10 cellular contexts compared by ENCODE assay signal in the genomic region with DNA sequence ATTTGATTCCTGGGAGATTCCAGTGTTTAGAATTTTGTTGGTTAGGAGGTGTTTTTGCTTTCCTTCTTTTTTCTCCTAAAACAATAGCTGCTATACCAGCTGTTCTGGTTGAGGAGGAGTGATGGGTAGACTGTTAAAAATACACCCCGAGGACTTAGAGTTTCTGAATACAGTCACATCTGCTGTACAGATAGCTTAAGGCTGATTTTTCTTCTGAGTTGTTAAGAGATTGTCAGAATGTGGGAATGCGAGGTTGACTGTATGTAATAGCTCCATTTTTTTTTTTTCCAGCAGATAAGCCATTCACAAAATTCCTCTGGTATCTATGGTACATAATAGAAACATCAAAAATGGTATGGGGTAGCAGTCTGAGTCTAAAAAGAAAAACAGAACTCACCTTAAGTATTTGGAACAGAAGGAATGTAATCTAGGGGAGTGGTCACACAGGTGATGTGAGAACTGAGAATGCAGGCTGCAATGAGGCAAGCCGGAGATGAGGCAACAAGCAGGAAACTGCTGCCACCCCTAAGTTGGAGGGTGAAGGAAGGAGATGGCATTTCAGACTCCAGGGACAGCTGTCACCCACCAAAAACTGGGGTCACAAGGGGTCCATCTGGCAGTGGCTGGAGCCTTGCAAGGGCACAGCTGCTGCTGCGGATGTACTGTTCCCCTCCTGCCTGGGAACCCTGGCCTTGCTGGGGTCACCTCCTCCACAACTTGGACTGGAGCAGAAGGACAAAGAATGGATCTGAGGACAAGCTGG. TPM values are rescaled to one million over a fixed set of nuclear protein-coding genes. Genes with fewer than 3 reads are reported as not detected.
DNase-seq lines count a peak whose midpoint lies in the region; ATAC-seq, FAIRE-seq and TF ChIP-seq lines count a peak whose summit lies in the region.
"Had no signal": no experiment of that assay in that cellular context is flagged by ENCODE, and none has a peak within 500 bp of the region (broad histone marks: within the 10 kb centered on the region; RNA-seq: fewer than 3 reads in every experiment).

No MANE protein-coding gene starts in this region.

- no peaks in the 10 kb centered on the region for H3K27me3 ChIP-seq in PC-9 (ENCODE audit: insufficient read depth, low read depth)
- no peaks in the 10 kb centered on the region for H3K27me3 ChIP-seq in hepatocyte

- no peak overlapping the region for H3K9ac ChIP-seq in kidney (ENCODE audit: low read length in 2 of 2)

- H3K4me1 ChIP-seq in PC-9 (replicated peaks; ENCODE audit: insufficient read depth), result peaks cover 53% of the 10 kb centered on the region
- peaks cover 15% of the 10 kb centered on the region for H3K4me1 ChIP-seq in hepatocyte (ENCODE audit: insufficient read depth)
- H3K4me1 ChIP-seq in kidney (ENCODE audit: control insufficient read depth in 1 of 2, insufficient read depth in 1 of 2, low read depth in 1 of 2, low read length in 2 of 2), result peaks cover 4 to 10% of the 10 kb centered on the region in 2 donors

- H3K27ac ChIP-seq in PC-9 (peak overlapping the region; percentile 80), hepatocyte (peak overlapping the region; percentile 30), kidney (ENCODE audit: low read depth in 2 of 2, low read length in 2 of 2) (no peak overlapping the region)

- DNase-seq in activated CD8-positive, alpha-beta memory T cell treated with anti-CD3 and anti-CD28 coated beads, Interleukin-2, amount 50 U/mL, for 48 hours, result peak; percentile 52
- no peak for DNase-seq in activated CD8-positive, alpha-beta memory T cell treated with anti-CD3 and anti-CD28 coated beads, Interleukin-2, amount 50 U/mL, for 4 hours
- DNase-seq in PC-9 (peak; percentile 49 to 87), hepatocyte (ENCODE audit: low spot score) (no peak), HK-2 (ENCODE audit: unreplicated experiment) (no peak), kidney (no peak), epidermal melanocyte (ENCODE audit: insufficient read length, low spot score) (no peak)
- DNase-seq: hippocampal formation, NCI-H69 had no signal

- no peaks in the 10 kb centered on the region; the same call in 1 of the 2 replicates for H4K20me1 ChIP-seq in PC-9 (ENCODE audit: insufficient read depth)
- H4K20me1 ChIP-seq in hepatocyte (ENCODE audit: insufficient read depth, poor library complexity, severe bottlenecking), result peaks cover 6% of the 10 kb centered on the region

- no peaks in the 10 kb centered on the region for H3K9me2 ChIP-seq in PC-9 (ENCODE audit: insufficient read depth)
- no peaks in the 10 kb centered on the region for H3K9me2 ChIP-seq in hepatocyte (replicated peaks; ENCODE audit: insufficient read depth)

- CTCF ChIA-PET in PC-9 (lab: Charles Lee), result interaction anchor here (0.6 to 1.1 kb wide), 3 partner anchors 9 to 87 kb away, joined by 3 to 6 read pairs (median 5); no protein-coding TSS in a partner anchor

- ATAC-seq in stimulated activated memory B cell treated with anti-CD40 and anti-IgM and Interleukin-4, amounts not matched to agents 10 μg/mL and 1 μg/mL and 100 μg/mL, for 72 hours, result no peak

- H3K4me1 Mint-ChIP-seq in stimulated activated memory B cell treated with anti-CD40 and anti-IgM and Interleukin-4, amounts not matched to agents 10 μg/mL and 1 μg/mL and 100 μg/mL, for 72 hours, result peaks cover 81% of the 10 kb centered on the region

- peak overlapping the region; percentile 65; the same call in 1 of the 2 replicates for H3K4me3 ChIP-seq in PC-9
- H3K4me3 ChIP-seq in hepatocyte, result no peak overlapping the region
- no peak overlapping the region for H3K4me3 ChIP-seq in kidney (ENCODE audit: low read length in 2 of 2)

- no peaks in the 10 kb centered on the region for H3K9me3 Mint-ChIP-seq in stimulated activated memory B cell treated with anti-CD40 and anti-IgM and Interleukin-4, amounts not matched to agents 10 μg/mL and 1 μg/mL and 100 μg/mL, for 72 hours

- H3K36me3 ChIP-seq in PC-9 (ENCODE audit: low read depth) (peaks cover 18% of the 10 kb centered on the region), hepatocyte (replicated peaks; ENCODE audit: insufficient read depth, low read depth) (no peaks in the 10 kb centered on the region), kidney (ENCODE audit: control insufficient read depth in 1 of 2, insufficient read depth in 2 of 2, low read length in 2 of 2) (no peaks in the 10 kb centered on the region)

- BruUV-seq in PC-9 (replicated peaks; lab: Mats Ljungman, UMichigan), result no TSS peak

- TF ChIP-seq CTCF in PC-9 (conservative IDR thresholded peaks at IDR 0.05), result no peak
- no peak for TF ChIP-seq CTCF in hepatocyte (IDR thresholded peaks at IDR 0.05; ENCODE audit: poor library complexity)
- TF ChIP-seq CTCF in kidney (IDR thresholded peaks at IDR 0.05; ENCODE audit: borderline replicate concordance, extremely low read depth, insufficient read depth), result no peak

- peaks cover 25% of the 10 kb centered on the region for H3F3A ChIP-seq in PC-9 (ENCODE audit: insufficient read depth, low read depth)

- FAIRE-seq in kidney (lab: Jason Lieb, UNC), result no peak

- H2AFZ ChIP-seq in PC-9, result no peak overlapping the region
- H2AFZ ChIP-seq in hepatocyte, result no peak overlapping the region

- H3K79me2 ChIP-seq in PC-9 (ENCODE audit: low read depth) (peaks cover 69% of the 10 kb centered on the region), hepatocyte (peaks cover 55% of the 10 kb centered on the region)

- H3K4me3 Mint-ChIP-seq in stimulated activated memory B cell treated with anti-CD40 and anti-IgM and Interleukin-4, amounts not matched to agents 10 μg/mL and 1 μg/mL and 100 μg/mL, for 72 hours, result peak overlapping the region; percentile 88

- peaks cover 20% of the 10 kb centered on the region for H3K36me3 Mint-ChIP-seq in stimulated activated memory B cell treated with anti-CD40 and anti-IgM and Interleukin-4, amounts not matched to agents 10 μg/mL and 1 μg/mL and 100 μg/mL, for 72 hours

- intact Hi-C loops in PC-9 (cut with micrococcal nuclease; ENCODE audit: unreplicated experiment) (loop anchor here (10.0 kb wide), 2 partner anchors 198 to 502 kb away; no protein-coding TSS in a partner anchor), kidney (cut with DNase I) (no loop called here)

- peak overlapping the region; percentile 60 for H3K27ac Mint-ChIP-seq in stimulated activated memory B cell treated with anti-CD40 and anti-IgM and Interleukin-4, amounts not matched to agents 10 μg/mL and 1 μg/mL and 100 μg/mL, for 72 hours

- POLR2A ChIA-PET in PC-9 (lab: Charles Lee; ENCODE audit: unreplicated experiment), result interaction anchor here (0.6 to 0.7 kb wide), 4 partner anchors 63 to 112 kb away, joined by 3 to 7 read pairs (median 6); no protein-coding TSS in a partner anchor

- WGBS in hepatocyte (ENCODE audit: low lambda C conversion rate, missing lambda C conversion rate), result 63% methylated on average over 4 of the region's 4 CpGs

- H3K27me3 Mint-ChIP-seq in stimulated activated memory B cell treated with anti-CD40 and anti-IgM and Interleukin-4, amounts not matched to agents 10 μg/mL and 1 μg/mL and 100 μg/mL, for 72 hours, result no peaks in the 10 kb centered on the region

- H3K4me2 ChIP-seq in PC-9 (peak overlapping the region; percentile 85), hepatocyte (peak overlapping the region; percentile 94)

- H3K9me3 ChIP-seq in PC-9 (ENCODE audit: insufficient read depth, low read depth) (no peaks in the 10 kb centered on the region), hepatocyte (ENCODE audit: low read depth) (no peaks in the 10 kb centered on the region), kidney (ENCODE audit: control insufficient read depth in 1 of 2, low read length in 2 of 2) (no peaks in the 10 kb centered on the region)

RNA-seq across cellular contexts. Expression of gene DGKD, which starts 2.4 kb away (rescaled TPM):
- total RNA-seq in PC-9 (2021) (43.1 and 59.5 TPM in 2 replicates), hepatocyte (14.2 and 15.2 TPM in 2 replicates), kidney (32.3 TPM)
- polyA plus RNA-seq in hepatocyte (13.6 and 14.3 TPM in 2 replicates), kidney (ENCODE audit: insufficient read depth, low read depth, low replicate concordance) (2.6 TPM)

RNA-seq across cellular contexts. Expression of gene SAG, which starts 49.1 kb away (rescaled TPM):
- total RNA-seq in PC-9 (2021) (not detected in 2 replicates), hepatocyte (0.47 TPM in 1 of 2 replicates, not detected in the other), kidney (not detected)
- polyA plus RNA-seq in hepatocyte (not detected in 2 replicates), kidney (ENCODE audit: insufficient read depth, low read depth, low replicate concordance) (not detected)

Comparison
In these comparisons a context has a peak if more than half of its experiments do, and no peak if none do; other contexts are left out.
1. DNase-seq: peak in activated CD8-positive, alpha-beta memory T cell treated with anti-CD3 and anti-CD28 coated beads, Interleukin-2, amount 50 U/mL, for 48 hours (single experiment) and PC-9 (2 of 2); none in activated CD8-positive, alpha-beta memory T cell treated with anti-CD3 and anti-CD28 coated beads, Interleukin-2, amount 50 U/mL, for 4 hours (single experiment), hepatocyte (single experiment), HK-2 (single experiment), kidney (single experiment) and epidermal melanocyte (single experiment).
2. H3K27ac ChIP-seq: peak in PC-9 (single experiment) and hepatocyte (single experiment); none in kidney (0 of 2).